Comparison of ENCODE assay signal across 22 cellular contexts in genomic region chr16:4452674-4453073, GRCh38.
"Had no signal": no experiment of that assay in that cellular context is flagged by ENCODE, and none has a peak within 500 bp of the region (broad histone marks: within the 10 kb centered on the region; RNA-seq: fewer than 3 reads in every experiment).

No MANE protein-coding gene starts in this region.

- H3K27me3 ChIP-seq: ascending aorta, dorsolateral prefrontal cortex, heart right ventricle, right lobe of liver had no signal

- H3K27ac Mint-ChIP-seq: activated CD8-positive, alpha-beta T cell treated with anti-CD3 and anti-CD28 coated beads, Interleukin-2, amount 10 ng/mL, durations not matched to agents 7 days and 5 days; activated T-helper 2 cell treated with anti-CD3 and anti-CD28 coated beads, Interferon-gamma antibody, Interleukin-2, Interleukin-4, amounts not matched to agents 10 μg/mL and 5 μg/mL and 100 μg/mL, durations not matched to agents 14 hours and 24 hours and 36 hours; naive B cell; stimulated activated effector memory CD8-positive, alpha-beta T cell treated with anti-CD3 and anti-CD28 coated beads, Interleukin-12 subunit alpha, Interleukin-12 subunit beta, amount 100 ng/mL, for 72 hours had no signal

- H3K36me3 Mint-ChIP-seq: naive B cell had no signal

- H3K4me1 ChIP-seq: ascending aorta, heart right ventricle, lower lobe of right lung, parathyroid adenoma, right lobe of liver had no signal

- H3K27ac ChIP-seq: ascending aorta, dorsolateral prefrontal cortex, epithelial cell of prostate, heart right ventricle, lower lobe of right lung, parathyroid adenoma, right lobe of liver, skin epidermis had no signal

- H3K9me3 ChIP-seq: ascending aorta, heart right ventricle, lower lobe of right lung, right lobe of liver had no signal

- H3K4me3 Mint-ChIP-seq: activated CD8-positive, alpha-beta T cell treated with anti-CD3 and anti-CD28 coated beads, Interleukin-2, amount 10 ng/mL, durations not matched to agents 7 days and 5 days; naive B cell; stimulated activated effector memory CD8-positive, alpha-beta T cell treated with anti-CD3 and anti-CD28 coated beads, Interleukin-12 subunit alpha, Interleukin-12 subunit beta, amount 100 ng/mL, for 72 hours had no signal

- ATAC-seq: activated CD8-positive, alpha-beta T cell treated with anti-CD3 and anti-CD28 coated beads, Interleukin-2, amount 10 ng/mL, durations not matched to agents 7 days and 5 days; heart right ventricle; left colon; lower lobe of right lung; right lobe of liver; stimulated activated effector memory CD8-positive, alpha-beta T cell treated with anti-CD3 and anti-CD28 coated beads, Interleukin-12 subunit alpha, Interleukin-12 subunit beta, amount 100 ng/mL, for 72 hours had no signal

- H3K27me3 Mint-ChIP-seq: naive B cell had no signal

- DNase-seq: activated CD4-positive, alpha-beta T cell treated with anti-CD3 and anti-CD28 coated beads for 1 hour; activated CD4-positive, alpha-beta T cell treated with anti-CD3 and anti-CD28 coated beads, Interleukin-2, amount 50 U/mL, for 1 hour; activated CD8-positive, alpha-beta T cell treated with anti-CD3 and anti-CD28 coated beads, Interleukin-2, amount 10 ng/mL, durations not matched to agents 7 days and 5 days; activated naive CD4-positive, alpha-beta T cell; activated T-cell treated with anti-CD3 and anti-CD28 coated beads, Interleukin-2, amount 50 U/mL, for 1 hour; central memory CD4-positive, alpha-beta T cell; dorsolateral prefrontal cortex; heart right ventricle; left colon; lower lobe of right lung; naive B cell; nucleus accumbens; right lobe of liver; stimulated activated CD4-positive, alpha-beta T cell treated with anti-CD3 and anti-CD28 coated beads, Interleukin-1b, Interleukin-23, amount 100 ng/mL, for 48 hours; T-helper 9 cell; trophoblast cell had no signal

- H3K4me1 Mint-ChIP-seq: stimulated activated effector memory CD8-positive, alpha-beta T cell treated with anti-CD3 and anti-CD28 coated beads, Interleukin-12 subunit alpha, Interleukin-12 subunit beta, amount 100 ng/mL, for 72 hours had no signal

- H3K9ac ChIP-seq: parathyroid adenoma had no signal

- H3K4me3 ChIP-seq: ascending aorta, dorsolateral prefrontal cortex, heart right ventricle, lower lobe of right lung, right lobe of liver, skin epidermis had no signal

- H3K9me3 Mint-ChIP-seq: activated T-helper 2 cell treated with anti-CD3 and anti-CD28 coated beads, Interferon-gamma antibody, Interleukin-2, Interleukin-4, amounts not matched to agents 10 μg/mL and 5 μg/mL and 100 μg/mL, durations not matched to agents 14 hours and 24 hours and 36 hours; naive B cell; stimulated activated effector memory CD8-positive, alpha-beta T cell treated with anti-CD3 and anti-CD28 coated beads, Interleukin-12 subunit alpha, Interleukin-12 subunit beta, amount 100 ng/mL, for 72 hours had no signal
